ENCODE assay signal across 14 cellular contexts in the genomic region with DNA sequence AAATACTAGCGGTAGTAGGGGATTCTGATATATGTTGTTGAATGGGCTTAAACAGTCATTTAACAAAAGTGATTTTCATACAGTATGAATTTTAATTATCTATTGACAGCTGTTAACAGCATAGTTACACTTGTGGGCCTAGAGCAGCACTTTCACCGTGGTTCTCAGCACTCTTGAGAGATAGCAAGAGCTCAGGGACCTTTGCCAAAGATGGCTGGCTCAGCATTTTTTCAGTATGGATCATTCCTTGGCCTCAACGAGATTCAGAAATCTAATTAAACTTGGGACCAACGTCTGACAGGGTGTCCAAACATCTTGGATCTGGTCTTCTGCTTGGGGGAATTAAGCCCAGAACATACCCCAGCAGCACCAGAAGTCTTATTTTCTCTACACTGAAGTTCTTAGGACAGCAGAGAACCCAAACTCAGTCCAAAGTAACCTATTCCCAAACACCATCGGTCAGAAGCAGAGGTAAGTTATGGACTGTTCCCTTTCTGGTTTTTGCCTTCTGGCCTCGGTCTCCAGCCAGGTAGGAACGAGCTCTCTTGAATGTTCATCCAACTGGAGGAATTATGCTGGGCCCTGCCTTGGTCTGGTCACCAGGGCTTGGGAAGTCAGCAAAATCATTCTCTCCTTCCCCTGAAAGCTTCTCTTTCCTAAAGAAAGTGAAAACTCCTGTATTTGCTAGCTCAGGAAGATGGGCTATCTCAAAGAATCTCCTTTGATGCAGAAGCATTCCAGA. TPM values are rescaled to one million over a fixed set of nuclear protein-coding genes. Genes with fewer than 3 reads are reported as not detected.
DNase-seq lines count a peak whose midpoint lies in the region; ATAC-seq and TF ChIP-seq lines count a peak whose summit lies in the region.
"Had no signal": no experiment of that assay in that cellular context is flagged by ENCODE, and none has a peak within 500 bp of the region (broad histone marks: within the 10 kb centered on the region; RNA-seq: fewer than 3 reads in every experiment).

No MANE protein-coding gene starts in this region.

- no peak for TF ChIP-seq CTCF in breast epithelium (IDR thresholded peaks at IDR 0.05)
- TF ChIP-seq CTCF in mammary epithelial cell (conservative IDR thresholded peaks at IDR 0.05 in 1 of 2, IDR thresholded peaks at IDR 0.05 in 1 of 2; ENCODE audit: extremely low read depth in 1 of 2, insufficient read depth in 1 of 2, low read depth in 1 of 2, low read length in 2 of 2), result no peak
- TF ChIP-seq CTCF in uterus (IDR thresholded peaks at IDR 0.05), result no peak

- H3K4me2 ChIP-seq in mammary epithelial cell (ENCODE audit: insufficient read depth, low read depth, low read length), result no peak overlapping the region
- H3K4me2 ChIP-seq: smooth muscle cell had no signal

- H3K4me1 ChIP-seq in breast epithelium, result peaks cover 0 to 14% of the 10 kb centered on the region in 2 donors
- peaks cover 32% of the 10 kb centered on the region for H3K4me1 ChIP-seq in mammary epithelial cell (ENCODE audit: insufficient read depth, low read length)
- peaks cover 20% of the 10 kb centered on the region for H3K4me1 ChIP-seq in muscle layer of colon (ENCODE audit: insufficient read depth, low read length)
- no peaks in the 10 kb centered on the region for H3K4me1 ChIP-seq in uterus

- H3K36me3 Mint-ChIP-seq in effector memory CD8-positive, alpha-beta T cell (ENCODE audit: insufficient read depth), result peaks cover 23% of the 10 kb centered on the region
- H3K36me3 Mint-ChIP-seq in activated T-cell treated with anti-CD3 and anti-CD28 coated beads, Interleukin-2, amount 50 U/mL, for 24 hours (ENCODE audit: low read depth), result peaks cover 35% of the 10 kb centered on the region

- no peaks in the 10 kb centered on the region for H3K9me3 ChIP-seq in breast epithelium
- no peaks in the 10 kb centered on the region for H3K9me3 ChIP-seq in mammary epithelial cell (replicated peaks; ENCODE audit: insufficient read depth, low read length)
- no peaks in the 10 kb centered on the region for H3K9me3 ChIP-seq in muscle layer of colon (ENCODE audit: low read length)
- H3K9me3 ChIP-seq in uterus, result no peaks in the 10 kb centered on the region

- H3K27ac Mint-ChIP-seq in effector memory CD8-positive, alpha-beta T cell, result peak overlapping the region; percentile 50 to 70
- H3K27ac Mint-ChIP-seq in activated T-cell treated with anti-CD3 and anti-CD28 coated beads, Interleukin-2, amount 50 U/mL, for 24 hours, result no peak overlapping the region
- H3K27ac Mint-ChIP-seq: nephron had no signal

- H3K36me3 ChIP-seq in breast epithelium, result no peaks in the 10 kb centered on the region
- H3K36me3 ChIP-seq in mammary epithelial cell (ENCODE audit: insufficient read depth, low read length), result no peaks in the 10 kb centered on the region
- peaks cover 10% of the 10 kb centered on the region for H3K36me3 ChIP-seq in muscle layer of colon (ENCODE audit: insufficient read depth, low read length)
- no peaks in the 10 kb centered on the region for H3K36me3 ChIP-seq in uterus

- no peaks in the 10 kb centered on the region for H3K9me3 Mint-ChIP-seq in effector memory CD8-positive, alpha-beta T cell
- H3K9me3 Mint-ChIP-seq in activated T-cell treated with anti-CD3 and anti-CD28 coated beads, Interleukin-2, amount 50 U/mL, for 24 hours, result no peaks in the 10 kb centered on the region
- H3K9me3 Mint-ChIP-seq: nephron had no signal

- CTCF ChIA-PET in mammary epithelial cell (lab: Charles Lee; ENCODE audit: low non-redundant PET), result interaction anchor here (0.6 kb wide), 1 partner anchor 29 kb away, joined by 3 read pairs; no protein-coding TSS in a partner anchor

- H3K4me3 ChIP-seq in breast epithelium (no peak overlapping the region), mammary epithelial cell (replicated peaks in 1 of 3; ENCODE audit: insufficient read depth in 1 of 3, low read depth in 2 of 3, low read length in 3 of 3) (no peak overlapping the region), muscle layer of colon (ENCODE audit: low read depth in 1 of 2, low read length in 2 of 2) (no peak overlapping the region), uterus (no peak overlapping the region)
- H3K4me3 ChIP-seq: smooth muscle cell had no signal

- WGBS in mammary epithelial cell (ENCODE audit: low coverage, missing lambda C conversion rate), result 57% methylated on average over 7 of the region's 7 CpGs

- H3K27me3 ChIP-seq in breast epithelium (no peaks in the 10 kb centered on the region), mammary epithelial cell (ENCODE audit: insufficient read depth, low read length) (no peaks in the 10 kb centered on the region), muscle layer of colon (ENCODE audit: control insufficient read depth in 1 of 2, insufficient read depth in 2 of 2, low read length in 2 of 2) (no peaks in the 10 kb centered on the region), uterus (no peaks in the 10 kb centered on the region)

- H2AFZ ChIP-seq in mammary epithelial cell (ENCODE audit: low read depth, low read length), result no peak overlapping the region

- H3K4me1 Mint-ChIP-seq in effector memory CD8-positive, alpha-beta T cell (ENCODE audit: low read depth in 2 of 2), result peaks cover 14 to 18% of the 10 kb centered on the region in 2 donors
- H3K4me1 Mint-ChIP-seq in activated T-cell treated with anti-CD3 and anti-CD28 coated beads, Interleukin-2, amount 50 U/mL, for 24 hours (ENCODE audit: low read depth), result peaks cover 30% of the 10 kb centered on the region
- H3K4me1 Mint-ChIP-seq: nephron had no signal

- intact Hi-C loops in breast epithelium (cut with DNase I; ENCODE audit: low total_unique reads), result no loop called here
- intact Hi-C loops in mammary epithelial cell (cut with micrococcal nuclease), result no loop called here
- intact Hi-C loops in uterus (cut with DNase I; ENCODE audit: low total_unique reads), result no loop called here

- H3K4me3 Mint-ChIP-seq in effector memory CD8-positive, alpha-beta T cell, result no peak overlapping the region
- H3K4me3 Mint-ChIP-seq in activated T-cell treated with anti-CD3 and anti-CD28 coated beads, Interleukin-2, amount 50 U/mL, for 24 hours, result no peak overlapping the region
- H3K4me3 Mint-ChIP-seq: nephron had no signal

- no peaks in the 10 kb centered on the region for H4K20me1 ChIP-seq in mammary epithelial cell (ENCODE audit: insufficient read depth, low read length)

- no peaks in the 10 kb centered on the region for H3K27me3 Mint-ChIP-seq in effector memory CD8-positive, alpha-beta T cell
- H3K27me3 Mint-ChIP-seq in activated T-cell treated with anti-CD3 and anti-CD28 coated beads, Interleukin-2, amount 50 U/mL, for 24 hours, result no peaks in the 10 kb centered on the region

- no peaks in the 10 kb centered on the region for H3K79me2 ChIP-seq in mammary epithelial cell (ENCODE audit: insufficient read depth, low read length)

- dilution Hi-C loops in mammary epithelial cell (cut with HindIII; ENCODE audit: low sequenced_read_pairs), result no loop called here

- no peak overlapping the region for H3K9ac ChIP-seq in mammary epithelial cell (ENCODE audit: insufficient read depth, low read length)
- no peak overlapping the region for H3K9ac ChIP-seq in muscle layer of colon (ENCODE audit: low read length)

- ATAC-seq in effector memory CD8-positive, alpha-beta T cell (replicated peaks), result no peak

- H3K27ac ChIP-seq in breast epithelium, result peak overlapping the region; percentile 43 to 62
- H3K27ac ChIP-seq in mammary epithelial cell (ENCODE audit: insufficient read depth, low read depth, low read length), result no peak overlapping the region
- peak overlapping the region; percentile 43 for H3K27ac ChIP-seq in muscle layer of colon (ENCODE audit: low read depth, low read length)
- H3K27ac ChIP-seq in uterus, result peak overlapping the region; percentile 14 to 81

- TF ChIP-seq POLR2A in breast epithelium (IDR thresholded peaks at IDR 0.05) (no peak), uterus (IDR thresholded peaks at IDR 0.05) (no peak)

- in situ Hi-C loops in mammary epithelial cell (cut with MboI; ENCODE audit: low sequenced_read_pairs in 2 of 2), result no loop called here

- no TSS peak for BruUV-seq in mammary epithelial cell (replicated peaks; lab: Mats Ljungman, UMichigan)

- DNase-seq in breast epithelium (ENCODE audit: low spot score in 2 of 2) (no peak), mammary epithelial cell (no peak), uterus (peak; percentile 44 to 51), SIG-M5 treated with dmso at 0.1 percent for 504 hours (lab: John Stamatoyannopoulos, UW; ENCODE audit: unreplicated experiment) (no peak), NCI-H1092 (lab: John Stamatoyannopoulos, UW) (no peak)
- DNase-seq in effector memory CD8-positive, alpha-beta T cell, result no peak
- no peak for DNase-seq in activated T-cell treated with anti-CD3 and anti-CD28 coated beads, Interleukin-2, amount 50 U/mL, for 24 hours
- DNase-seq: KBM-7, NCI-H146, NCI-H69 had no signal

RNA-seq across cellular contexts. Expression of gene PRPH2, which starts 25.7 kb away (rescaled TPM):
- total RNA-seq in breast epithelium (under 1 TPM in 2 of 3 donors, not detected in 1; 0.32 to 0.59 TPM), mammary epithelial cell (under 1 TPM; 0.09 to 0.50 TPM), uterus (1 to 10 TPM in 3 of 4 donors, not detected in 1; 2.0 to 7.0 (median 5.8) TPM)
- polyA plus RNA-seq in mammary epithelial cell, result not detected
- polyA minus RNA-seq in mammary epithelial cell, result not detected
- total RNA-seq: chondrocyte, smooth muscle cell had no signal
- polyA plus RNA-seq: smooth muscle cell had no signal

RNA-seq across cellular contexts. Expression of gene TBCC, which starts 49.2 kb away (rescaled TPM):
- total RNA-seq in breast epithelium (10 to 100 TPM; 21.3 to 27.7 (median 26.3) TPM), mammary epithelial cell (10 to 100 TPM; 13.5 to 27.8 TPM), uterus (10 to 100 TPM in 3 of 4 donors, 1 to 10 TPM in 1; 7.9 to 48.7 (median 14.6) TPM)
- polyA plus RNA-seq in mammary epithelial cell, result 15.4 TPM
- 25.6 TPM for polyA minus RNA-seq in mammary epithelial cell

Comparison
In these comparisons a context has a peak if more than half of its experiments do, and no peak if none do; other contexts are left out.
1. DNase-seq: peak in uterus (2 of 2); none in breast epithelium (0 of 2), mammary epithelial cell (single experiment), effector memory CD8-positive, alpha-beta T cell (0 of 3), SIG-M5 treated with dmso at 0.1 percent for 504 hours (single experiment), NCI-H1092 (single experiment) and activated T-cell treated with anti-CD3 and anti-CD28 coated beads, Interleukin-2, amount 50 U/mL, for 24 hours (single experiment).